Comparison of ENCODE assay signal across 15 cellular contexts in the genomic region with DNA sequence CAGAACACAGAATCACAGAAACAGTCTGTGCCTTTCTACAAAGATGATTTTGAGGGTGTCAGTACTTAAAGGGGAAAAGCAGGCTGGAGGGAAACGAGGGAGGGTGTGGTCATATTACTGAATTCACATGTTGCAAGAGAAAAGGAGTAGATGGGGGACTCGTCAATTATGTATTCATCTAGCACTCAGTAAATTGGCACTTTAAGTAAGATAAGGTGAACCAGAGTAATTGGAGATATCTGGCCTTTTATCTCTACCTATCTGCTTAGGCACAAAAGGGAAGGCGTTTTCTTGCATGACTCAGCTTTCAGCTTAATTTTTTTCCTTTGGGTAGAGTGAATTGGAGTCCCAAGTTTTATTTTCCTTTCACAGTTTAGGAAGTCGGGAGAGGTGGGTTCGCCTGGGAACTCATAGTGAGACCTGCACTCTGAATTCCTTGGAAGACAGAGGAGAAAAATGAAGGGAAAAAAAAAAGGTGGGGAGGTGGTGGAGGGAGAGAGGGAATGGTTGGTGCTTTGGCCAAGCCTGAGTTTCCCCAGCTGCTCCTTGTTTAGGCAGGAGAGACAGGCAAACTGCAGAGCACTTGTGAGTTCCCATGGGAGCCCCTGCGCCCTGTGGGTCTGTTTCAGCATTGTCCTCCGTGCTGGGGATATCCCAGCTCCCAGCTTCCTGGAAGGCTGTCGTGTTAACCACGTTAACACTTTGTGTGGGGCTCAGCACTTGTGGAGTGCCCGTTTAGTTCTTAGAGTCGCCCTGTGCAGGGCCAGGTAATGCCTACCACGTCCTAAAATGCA. TPM values are rescaled to one million over a fixed set of nuclear protein-coding genes. Genes with fewer than 3 reads are reported as not detected.
A peak's percentile ranks its signal among the peaks of the same experiment; 100 is the strongest.
DNase-seq lines count a peak whose midpoint lies in the region; ATAC-seq and TF ChIP-seq lines count a peak whose summit lies in the region.
"Had no signal": no experiment of that assay in that cellular context is flagged by ENCODE, and none has a peak within 500 bp of the region (broad histone marks: within the 10 kb centered on the region; RNA-seq: fewer than 3 reads in every experiment).

No MANE protein-coding gene starts in this region.

- CTCF ChIA-PET in A673 (lab: Charles Lee): interaction anchor here (0.7 to 0.8 kb wide), 2 partner anchors 208 to 278 kb away, joined by 4 to 5 read pairs; no protein-coding TSS in a partner anchor

- POLR2A ChIA-PET in A673 (lab: Charles Lee; ENCODE audit: low non-redundant PET): no interaction called here

- H3K27me3 ChIP-seq in A673 (replicated peaks; ENCODE audit: insufficient read depth, low read depth, low read length, poor library complexity) (no peaks in the 10 kb centered on the region), breast epithelium (peaks cover 0 to 21% of the 10 kb centered on the region in 2 donors)
- H3K27me3 ChIP-seq: right atrium auricular region had no signal

- peak; percentile 54 for DNase-seq in A673 (ENCODE audit: low spot score)
- DNase-seq in GF-D8 (lab: John Stamatoyannopoulos, UW): peak; percentile 35
- DNase-seq in NCI-H345 treated with DMSO at 0.1 percent for 48 hours (lab: John Stamatoyannopoulos, UW; ENCODE audit: unreplicated experiment): peak; percentile 60
- no peak for DNase-seq in activated naive CD8-positive, alpha-beta T cell treated with anti-CD3 and anti-CD28 coated beads for 36 hours
- no peak for DNase-seq in OCI-M2 (lab: John Stamatoyannopoulos, UW; ENCODE audit: unreplicated experiment)
- no peak for DNase-seq in breast epithelium (ENCODE audit: low spot score in 2 of 2)
- DNase-seq: CD4-positive, alpha-beta memory T cell; NCI-H146 had no signal

- H3K9me3 Mint-ChIP-seq in activated naive CD8-positive, alpha-beta T cell treated with anti-CD3 and anti-CD28 coated beads for 36 hours: peaks cover 3% of the 10 kb centered on the region
- H3K9me3 Mint-ChIP-seq: CD4-positive, alpha-beta memory T cell had no signal

- no peak overlapping the region for H3K4me3 ChIP-seq in A673 (ENCODE audit: low read depth, low read length, poor library complexity, severe bottlenecking)
- no peak overlapping the region for H3K4me3 ChIP-seq in breast epithelium
- H3K4me3 ChIP-seq: right atrium auricular region had no signal

- BruUV-seq in A673 (replicated peaks; lab: Mats Ljungman, UMichigan): no TSS peak

- no peaks in the 10 kb centered on the region for H3K27me3 Mint-ChIP-seq in activated naive CD8-positive, alpha-beta T cell treated with anti-CD3 and anti-CD28 coated beads for 36 hours

- intact Hi-C loops in A673 (cut with micrococcal nuclease; ENCODE audit: unreplicated experiment): loop anchor here (10.0 kb wide), 1 partner anchor 438 kb away; a partner anchor contains a TSS
- intact Hi-C loops in breast epithelium (cut with DNase I; ENCODE audit: low total_unique reads): loop anchor here (5.0 kb wide), 1 partner anchor 331 kb away; no protein-coding TSS in a partner anchor

- H3K4me1 ChIP-seq in A673 (ENCODE audit: insufficient read depth, low read length, poor library complexity, severe bottlenecking): peaks cover 23% of the 10 kb centered on the region
- H3K4me1 ChIP-seq in breast epithelium: no peaks in the 10 kb centered on the region
- H3K4me1 ChIP-seq: right atrium auricular region had no signal

- TF ChIP-seq POLR2A in breast epithelium (IDR thresholded peaks at IDR 0.05): no peak

- peaks cover 3% of the 10 kb centered on the region for H3K36me3 Mint-ChIP-seq in activated naive CD8-positive, alpha-beta T cell treated with anti-CD3 and anti-CD28 coated beads for 36 hours
- H3K36me3 Mint-ChIP-seq: CD4-positive, alpha-beta memory T cell had no signal

- H3K27ac Mint-ChIP-seq in activated naive CD8-positive, alpha-beta T cell treated with anti-CD3 and anti-CD28 coated beads for 36 hours: peak overlapping the region; percentile 14

- ATAC-seq in HG03039 (IDR thresholded peaks at IDR 0.05; ENCODE audit: unreplicated experiment) (no peak), GM19452 (IDR thresholded peaks at IDR 0.05; ENCODE audit: unreplicated experiment) (no peak)

- no peak overlapping the region for H3K27ac ChIP-seq in A673 (ENCODE audit: low read depth, low read length, poor library complexity, severe bottlenecking)
- no peak overlapping the region for H3K27ac ChIP-seq in breast epithelium
- H3K27ac ChIP-seq: right atrium auricular region, VCaP had no signal

- H3K9me3 ChIP-seq in A673 (ENCODE audit: low read depth, low read length, poor library complexity, severe bottlenecking): no peaks in the 10 kb centered on the region
- H3K9me3 ChIP-seq in breast epithelium: no peaks in the 10 kb centered on the region
- H3K9me3 ChIP-seq: right atrium auricular region had no signal

- H3K4me1 Mint-ChIP-seq in activated naive CD8-positive, alpha-beta T cell treated with anti-CD3 and anti-CD28 coated beads for 36 hours: peaks cover 24% of the 10 kb centered on the region

- no peak for TF ChIP-seq CTCF in A673 (conservative IDR thresholded peaks at IDR 0.05; ENCODE audit: low read depth, low read length)
- TF ChIP-seq CTCF in breast epithelium (IDR thresholded peaks at IDR 0.05): no peak

- no peak overlapping the region for H3K4me3 Mint-ChIP-seq in activated naive CD8-positive, alpha-beta T cell treated with anti-CD3 and anti-CD28 coated beads for 36 hours
- H3K4me3 Mint-ChIP-seq: CD4-positive, alpha-beta memory T cell had no signal

- H3K36me3 ChIP-seq in A673 (ENCODE audit: insufficient read depth, low read length, poor library complexity, severe bottlenecking) (no peaks in the 10 kb centered on the region), breast epithelium (no peaks in the 10 kb centered on the region)
- H3K36me3 ChIP-seq: right atrium auricular region had no signal

RNA-seq across cellular contexts. Expression of a gene that starts 19.7 kb away (rescaled TPM):
- total RNA-seq in A673 (2021): not detected in 2 replicates
- not detected for total RNA-seq in activated naive CD8-positive, alpha-beta T cell treated with anti-CD3 and anti-CD28 coated beads for 36 hours
- not detected for total RNA-seq in breast epithelium
- total RNA-seq: CD4-positive, alpha-beta memory T cell; dermis microvascular lymphatic vessel endothelial cell; frontal cortex; kidney epithelial cell; right atrium auricular region had no signal

Comparison
In these comparisons a context has a peak if more than half of its experiments do, and no peak if none do; other contexts are left out.
1. DNase-seq: peak in A673 (single experiment), GF-D8 (single experiment) and NCI-H345 treated with DMSO at 0.1 percent for 48 hours (single experiment); none in activated naive CD8-positive, alpha-beta T cell treated with anti-CD3 and anti-CD28 coated beads for 36 hours (single experiment), OCI-M2 (single experiment) and breast epithelium (0 of 2).